12 cellular contexts compared by ENCODE assay signal in genomic region chr7:55017841-55018240, GRCh38. TPM values are rescaled to one million over a fixed set of nuclear protein-coding genes. Genes with fewer than 3 reads are reported as not detected.
A peak's percentile ranks its signal among the peaks of the same experiment; 100 is the strongest.
DNase-seq lines count a peak whose midpoint lies in the region; ATAC-seq and TF ChIP-seq lines count a peak whose summit lies in the region.
"Had no signal": no experiment of that assay in that cellular context is flagged by ENCODE, and none has a peak within 500 bp of the region (broad histone marks: within the 10 kb centered on the region; RNA-seq: fewer than 3 reads in every experiment).

No MANE protein-coding gene starts in this region.

- H3K4me3 ChIP-seq in H7 (ENCODE audit: insufficient read depth, low read depth, low read length) (no peak overlapping the region), liver (ENCODE audit: low read depth in 1 of 3, low read length in 3 of 3) (peak overlapping the region in 2 of 3 donors; percentile 60 to 90)

- H3K9me3 ChIP-seq in liver (ENCODE audit: control insufficient read depth in 4 of 4, low read length in 3 of 4) = no peaks in the 10 kb centered on the region

- H3K4me3 Mint-ChIP-seq in central memory CD8-positive, alpha-beta T cell = peak overlapping the region; percentile 15
- H3K4me3 Mint-ChIP-seq in stimulated activated naive B cell treated with anti-CD40 and anti-IgM and Interleukin-4, amounts not matched to agents 10 μg/mL and 1 μg/mL and 100 μg/mL, for 72 hours = no peak overlapping the region
- H3K4me3 Mint-ChIP-seq: memory B cell had no signal

- H3K9ac ChIP-seq in liver (ENCODE audit: low read depth in 1 of 2, low read length in 2 of 2) = peak overlapping the region in 1 of 2 donors; percentile 2

- H3K36me3 ChIP-seq in H7 (replicated peaks; ENCODE audit: control insufficient read depth, insufficient read depth, low read length) (no peaks in the 10 kb centered on the region), liver (ENCODE audit: control insufficient read depth in 4 of 4, insufficient read depth in 3 of 4, low read depth in 1 of 4, low read length in 3 of 4) (no peaks in the 10 kb centered on the region)

- H3K27me3 Mint-ChIP-seq in central memory CD8-positive, alpha-beta T cell = peaks cover 78% of the 10 kb centered on the region
- peaks cover 36 to 58% of the 10 kb centered on the region in 2 donors for H3K27me3 Mint-ChIP-seq in stimulated activated naive B cell treated with anti-CD40 and anti-IgM and Interleukin-4, amounts not matched to agents 10 μg/mL and 1 μg/mL and 100 μg/mL, for 72 hours

- H3K27me3 ChIP-seq in H7 (ENCODE audit: control insufficient read depth, insufficient read depth, low read length) = peaks cover 47% of the 10 kb centered on the region
- no peaks in the 10 kb centered on the region for H3K27me3 ChIP-seq in liver (ENCODE audit: control insufficient read depth in 4 of 4, insufficient read depth in 4 of 4, low read length in 3 of 4)

- no peak for ATAC-seq in central memory CD8-positive, alpha-beta T cell (replicated peaks; ENCODE audit: extremely low read depth, poor library complexity, severe bottlenecking)
- no peak for ATAC-seq in stimulated activated naive B cell treated with anti-CD40 and anti-IgM and Interleukin-4, amounts not matched to agents 10 μg/mL and 1 μg/mL and 100 μg/mL, for 72 hours (replicated peaks)
- ATAC-seq in esophagus mucosa (no peak), HG02840 (IDR thresholded peaks at IDR 0.05; ENCODE audit: low FRiP score, unreplicated experiment) (no peak), HG03565 (IDR thresholded peaks at IDR 0.05; ENCODE audit: unreplicated experiment) (no peak)
- ATAC-seq: CD8-positive, alpha-beta T cell had no signal

- H3K4me1 Mint-ChIP-seq in central memory CD8-positive, alpha-beta T cell = no peaks in the 10 kb centered on the region
- H3K4me1 Mint-ChIP-seq in stimulated activated naive B cell treated with anti-CD40 and anti-IgM and Interleukin-4, amounts not matched to agents 10 μg/mL and 1 μg/mL and 100 μg/mL, for 72 hours = no peaks in the 10 kb centered on the region
- H3K4me1 Mint-ChIP-seq: memory B cell had no signal

- TF ChIP-seq CTCF in liver (IDR thresholded peaks at IDR 0.05; ENCODE audit: low read depth, low read length, missing input control) = no peak

- WGBS in liver = 43% methylated on average over 6 of the region's 6 CpGs

- no peaks in the 10 kb centered on the region for H3K9me3 Mint-ChIP-seq in central memory CD8-positive, alpha-beta T cell
- peaks cover 0 to 2% of the 10 kb centered on the region in 2 donors for H3K9me3 Mint-ChIP-seq in stimulated activated naive B cell treated with anti-CD40 and anti-IgM and Interleukin-4, amounts not matched to agents 10 μg/mL and 1 μg/mL and 100 μg/mL, for 72 hours
- H3K9me3 Mint-ChIP-seq: CD8-positive, alpha-beta T cell; memory B cell had no signal

- H3K36me3 Mint-ChIP-seq in central memory CD8-positive, alpha-beta T cell (ENCODE audit: insufficient read depth) = no peaks in the 10 kb centered on the region
- no peaks in the 10 kb centered on the region for H3K36me3 Mint-ChIP-seq in stimulated activated naive B cell treated with anti-CD40 and anti-IgM and Interleukin-4, amounts not matched to agents 10 μg/mL and 1 μg/mL and 100 μg/mL, for 72 hours
- H3K36me3 Mint-ChIP-seq: CD8-positive, alpha-beta T cell; memory B cell had no signal

- H3K27ac Mint-ChIP-seq in central memory CD8-positive, alpha-beta T cell (ENCODE audit: low read depth) = no peak overlapping the region
- H3K27ac Mint-ChIP-seq in stimulated activated naive B cell treated with anti-CD40 and anti-IgM and Interleukin-4, amounts not matched to agents 10 μg/mL and 1 μg/mL and 100 μg/mL, for 72 hours = peak overlapping the region; percentile 54
- H3K27ac Mint-ChIP-seq: CD8-positive, alpha-beta T cell; memory B cell had no signal

- H3K27ac ChIP-seq in liver (ENCODE audit: low read depth in 1 of 2, low read length in 2 of 2) = peak overlapping the region in 1 of 2 donors; percentile 93

- TF ChIP-seq RAD21 in liver (IDR thresholded peaks at IDR 0.05) = no peak

- DNase-seq in H7 = peak; percentile 27
- DNase-seq in central memory CD8-positive, alpha-beta T cell (ENCODE audit: low spot score in 2 of 2) = no peak
- DNase-seq in stimulated activated naive B cell treated with anti-CD40 and anti-IgM and Interleukin-4, amounts not matched to agents 10 μg/mL and 1 μg/mL and 100 μg/mL, for 72 hours = no peak
- no peak for DNase-seq in cortex of kidney (lab: John Stamatoyannopoulos, UW)
- DNase-seq: activated T-cell treated with anti-CD3 and anti-CD28 coated beads, Interleukin-2, amount 50 U/mL, for 1 hour; CD8-positive, alpha-beta T cell; NCI-H2227 treated with DMSO at 0.1 percent for 48 hours had no signal

- H3K4me1 ChIP-seq in liver (ENCODE audit: control insufficient read depth in 4 of 4, insufficient read depth in 4 of 4, low read length in 3 of 4) = peaks cover 0 to 29% (median 11%) of the 10 kb centered on the region in 4 donors

TF ChIP-seq in liver, 16 proteins besides CTCF, POLR2A, EP300 and RAD21:
- TF ChIP-seq SP1 (IDR thresholded peaks at IDR 0.05) = no peak
- TF ChIP-seq HNF4A (conservative IDR thresholded peaks at IDR 0.05) = no peak
- no peak for TF ChIP-seq ATF3 (IDR thresholded peaks at IDR 0.05)
- TF ChIP-seq ZBTB33 (IDR thresholded peaks at IDR 0.05) = no peak
- TF ChIP-seq JUND (IDR thresholded peaks at IDR 0.05) = no peak
- TF ChIP-seq, protein P1, sequence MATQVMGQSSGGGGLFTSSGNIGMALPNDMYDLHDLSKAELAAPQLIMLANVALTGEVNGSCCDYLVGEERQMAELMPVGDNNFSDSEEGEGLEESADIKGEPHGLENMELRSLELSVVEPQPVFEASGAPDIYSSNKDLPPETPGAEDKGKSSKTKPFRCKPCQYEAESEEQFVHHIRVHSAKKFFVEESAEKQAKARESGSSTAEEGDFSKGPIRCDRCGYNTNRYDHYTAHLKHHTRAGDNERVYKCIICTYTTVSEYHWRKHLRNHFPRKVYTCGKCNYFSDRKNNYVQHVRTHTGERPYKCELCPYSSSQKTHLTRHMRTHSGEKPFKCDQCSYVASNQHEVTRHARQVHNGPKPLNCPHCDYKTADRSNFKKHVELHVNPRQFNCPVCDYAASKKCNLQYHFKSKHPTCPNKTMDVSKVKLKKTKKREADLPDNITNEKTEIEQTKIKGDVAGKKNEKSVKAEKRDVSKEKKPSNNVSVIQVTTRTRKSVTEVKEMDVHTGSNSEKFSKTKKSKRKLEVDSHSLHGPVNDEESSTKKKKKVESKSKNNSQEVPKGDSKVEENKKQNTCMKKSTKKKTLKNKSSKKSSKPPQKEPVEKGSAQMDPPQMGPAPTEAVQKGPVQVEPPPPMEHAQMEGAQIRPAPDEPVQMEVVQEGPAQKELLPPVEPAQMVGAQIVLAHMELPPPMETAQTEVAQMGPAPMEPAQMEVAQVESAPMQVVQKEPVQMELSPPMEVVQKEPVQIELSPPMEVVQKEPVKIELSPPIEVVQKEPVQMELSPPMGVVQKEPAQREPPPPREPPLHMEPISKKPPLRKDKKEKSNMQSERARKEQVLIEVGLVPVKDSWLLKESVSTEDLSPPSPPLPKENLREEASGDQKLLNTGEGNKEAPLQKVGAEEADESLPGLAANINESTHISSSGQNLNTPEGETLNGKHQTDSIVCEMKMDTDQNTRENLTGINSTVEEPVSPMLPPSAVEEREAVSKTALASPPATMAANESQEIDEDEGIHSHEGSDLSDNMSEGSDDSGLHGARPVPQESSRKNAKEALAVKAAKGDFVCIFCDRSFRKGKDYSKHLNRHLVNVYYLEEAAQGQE (IDR thresholded peaks at IDR 0.05) = no peak
- no peak for TF ChIP-seq GABPA (IDR thresholded peaks at IDR 0.05 in 1 of 2, conservative IDR thresholded peaks at IDR 0.05 in 1 of 2)
- no peak for TF ChIP-seq FOXA1 (IDR thresholded peaks at IDR 0.05)
- no peak for TF ChIP-seq HNF4G (IDR thresholded peaks at IDR 0.05)
- TF ChIP-seq RXRA (IDR thresholded peaks at IDR 0.05) = no peak
- no peak for TF ChIP-seq YY1 (IDR thresholded peaks at IDR 0.05)
- no peak for TF ChIP-seq NR2F2 (IDR thresholded peaks at IDR 0.05)
- no peak for TF ChIP-seq EGR1 (IDR thresholded peaks at IDR 0.05; ENCODE audit: low read depth in 2 of 2)
- no peak for TF ChIP-seq MAX (IDR thresholded peaks at IDR 0.05)
- TF ChIP-seq FOXA2 (IDR thresholded peaks at IDR 0.05) = no peak
- TF ChIP-seq TAF1 (conservative IDR thresholded peaks at IDR 0.05) = no peak

RNA-seq across cellular contexts. Expression of gene EGFR, which starts 1.0 kb away (rescaled TPM):
- total RNA-seq in H7 (2014; rRNA removed; shearing (Covaris generic)) = 3.1 and 6.3 TPM in 2 replicates
- 10 to 100 TPM; 31.8 to 37.0 TPM for total RNA-seq in liver
- 10 to 100 TPM; 22.6 to 23.6 TPM for polyA plus RNA-seq in liver
- total RNA-seq in esophagus mucosa = 101 TPM
- total RNA-seq: CD8-positive, alpha-beta T cell had no signal
